Comparison of ENCODE assay signal across 1 cellular context in the genomic region with DNA sequence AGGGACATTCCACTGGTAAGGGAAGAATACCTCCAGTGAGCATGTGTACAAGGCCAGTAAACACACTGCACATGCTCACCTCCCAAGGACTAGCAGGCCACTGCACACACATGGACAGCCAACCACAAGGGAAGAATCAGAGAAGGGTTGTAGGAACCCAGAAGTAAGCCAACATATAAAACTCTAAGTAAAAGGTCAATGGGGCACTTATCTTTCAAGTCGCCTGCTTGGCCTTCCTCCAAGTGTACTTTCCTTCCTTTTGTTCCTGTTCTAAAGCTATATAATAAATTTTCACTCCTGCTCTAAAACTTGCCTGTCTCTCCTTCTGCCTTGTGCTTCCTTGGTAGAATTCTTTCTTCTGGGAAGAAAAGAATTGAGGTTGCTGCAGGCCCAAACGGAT.
TF ChIP-seq lines count a peak whose summit lies in the region.

No MANE protein-coding gene starts in this region.

TF ChIP-seq in K562, 482 proteins besides CTCF, POLR2A, EP300 and RAD21 (continued from another document and continues in another):
- TF ChIP-seq TAL1 (IDR thresholded peaks at IDR 0.05): peak; percentile 33
- TF ChIP-seq CHCHD3 (CRISPR knock-in tag; IDR thresholded peaks at IDR 0.05): no peak
- TF ChIP-seq, protein P1, sequence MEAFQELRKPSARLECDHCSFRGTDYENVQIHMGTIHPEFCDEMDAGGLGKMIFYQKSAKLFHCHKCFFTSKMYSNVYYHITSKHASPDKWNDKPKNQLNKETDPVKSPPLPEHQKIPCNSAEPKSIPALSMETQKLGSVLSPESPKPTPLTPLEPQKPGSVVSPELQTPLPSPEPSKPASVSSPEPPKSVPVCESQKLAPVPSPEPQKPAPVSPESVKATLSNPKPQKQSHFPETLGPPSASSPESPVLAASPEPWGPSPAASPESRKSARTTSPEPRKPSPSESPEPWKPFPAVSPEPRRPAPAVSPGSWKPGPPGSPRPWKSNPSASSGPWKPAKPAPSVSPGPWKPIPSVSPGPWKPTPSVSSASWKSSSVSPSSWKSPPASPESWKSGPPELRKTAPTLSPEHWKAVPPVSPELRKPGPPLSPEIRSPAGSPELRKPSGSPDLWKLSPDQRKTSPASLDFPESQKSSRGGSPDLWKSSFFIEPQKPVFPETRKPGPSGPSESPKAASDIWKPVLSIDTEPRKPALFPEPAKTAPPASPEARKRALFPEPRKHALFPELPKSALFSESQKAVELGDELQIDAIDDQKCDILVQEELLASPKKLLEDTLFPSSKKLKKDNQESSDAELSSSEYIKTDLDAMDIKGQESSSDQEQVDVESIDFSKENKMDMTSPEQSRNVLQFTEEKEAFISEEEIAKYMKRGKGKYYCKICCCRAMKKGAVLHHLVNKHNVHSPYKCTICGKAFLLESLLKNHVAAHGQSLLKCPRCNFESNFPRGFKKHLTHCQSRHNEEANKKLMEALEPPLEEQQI (IDR thresholded peaks at IDR 0.05): peak; percentile 74
- TF ChIP-seq ZNF512 (tag; IDR thresholded peaks at IDR 0.05): no peak
- TF ChIP-seq SOX6 (IDR thresholded peaks at IDR 0.05): peak; percentile 77
- TF ChIP-seq GATA2 (CRISPR knock-in tag; IDR thresholded peaks at IDR 0.05): 0 out of 2 replicates have a peak, but pooled peaks have one; percentile 33
- TF ChIP-seq HBP1 (CRISPR knock-in tag; IDR thresholded peaks at IDR 0.05): no peak
- TF ChIP-seq ARID1B (IDR thresholded peaks at IDR 0.05): peak; percentile 73
- TF ChIP-seq, protein P2, sequence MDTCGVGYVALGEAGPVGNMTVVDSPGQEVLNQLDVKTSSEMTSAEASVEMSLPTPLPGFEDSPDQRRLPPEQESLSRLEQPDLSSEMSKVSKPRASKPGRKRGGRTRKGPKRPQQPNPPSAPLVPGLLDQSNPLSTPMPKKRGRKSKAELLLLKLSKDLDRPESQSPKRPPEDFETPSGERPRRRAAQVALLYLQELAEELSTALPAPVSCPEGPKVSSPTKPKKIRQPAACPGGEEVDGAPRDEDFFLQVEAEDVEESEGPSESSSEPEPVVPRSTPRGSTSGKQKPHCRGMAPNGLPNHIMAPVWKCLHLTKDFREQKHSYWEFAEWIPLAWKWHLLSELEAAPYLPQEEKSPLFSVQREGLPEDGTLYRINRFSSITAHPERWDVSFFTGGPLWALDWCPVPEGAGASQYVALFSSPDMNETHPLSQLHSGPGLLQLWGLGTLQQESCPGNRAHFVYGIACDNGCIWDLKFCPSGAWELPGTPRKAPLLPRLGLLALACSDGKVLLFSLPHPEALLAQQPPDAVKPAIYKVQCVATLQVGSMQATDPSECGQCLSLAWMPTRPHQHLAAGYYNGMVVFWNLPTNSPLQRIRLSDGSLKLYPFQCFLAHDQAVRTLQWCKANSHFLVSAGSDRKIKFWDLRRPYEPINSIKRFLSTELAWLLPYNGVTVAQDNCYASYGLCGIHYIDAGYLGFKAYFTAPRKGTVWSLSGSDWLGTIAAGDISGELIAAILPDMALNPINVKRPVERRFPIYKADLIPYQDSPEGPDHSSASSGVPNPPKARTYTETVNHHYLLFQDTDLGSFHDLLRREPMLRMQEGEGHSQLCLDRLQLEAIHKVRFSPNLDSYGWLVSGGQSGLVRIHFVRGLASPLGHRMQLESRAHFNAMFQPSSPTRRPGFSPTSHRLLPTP (IDR thresholded peaks at IDR 0.05; ENCODE audit: borderline replicate concordance, extremely low read depth, insufficient read length): no peak
- TF ChIP-seq MAX (CRISPR knock-in tag; IDR thresholded peaks at IDR 0.05): no peak
- peak; percentile 94 for TF ChIP-seq NFIC (IDR thresholded peaks at IDR 0.05)
- TF ChIP-seq SMARCE1 (IDR thresholded peaks at IDR 0.05): no peak
- peak; percentile 63 for TF ChIP-seq CBFA2T3 (IDR thresholded peaks at IDR 0.05)
- TF ChIP-seq NRF1 (conservative IDR thresholded peaks at IDR 0.05 in 1 of 2, IDR thresholded peaks at IDR 0.05 in 1 of 2): peak; percentile 76 to 78
- TF ChIP-seq ZNF280A (IDR thresholded peaks at IDR 0.05; ENCODE audit: low read depth, partially characterized antibody): no peak
- no peak for TF ChIP-seq MAZ (CRISPR knock-in tag; conservative IDR thresholded peaks at IDR 0.05 in 1 of 2, IDR thresholded peaks at IDR 0.05 in 1 of 2)
- TF ChIP-seq SMARCB1 (IDR thresholded peaks at IDR 0.05; ENCODE audit: insufficient read length, low read depth): peak; percentile 58
- TF ChIP-seq, protein P3, sequence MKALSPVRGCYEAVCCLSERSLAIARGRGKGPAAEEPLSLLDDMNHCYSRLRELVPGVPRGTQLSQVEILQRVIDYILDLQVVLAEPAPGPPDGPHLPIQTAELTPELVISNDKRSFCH (CRISPR knock-in tag; IDR thresholded peaks at IDR 0.05): no peak
- TF ChIP-seq, protein P3 (tag; IDR thresholded peaks at IDR 0.05): 0 out of 2 replicates have a peak, but pooled peaks have one; percentile 30
- TF ChIP-seq BHLHE40 (IDR thresholded peaks at IDR 0.05; ENCODE audit: low read length): 0 out of 2 replicates have a peak, but pooled peaks have one; percentile 28
- no peak for TF ChIP-seq GTF2E2 (tag; IDR thresholded peaks at IDR 0.05)
- no peak for TF ChIP-seq RNF219 (CRISPR knock-in tag; IDR thresholded peaks at IDR 0.05)
- 0 out of 2 replicates have a peak, but pooled peaks have one; percentile 44 for TF ChIP-seq SMARCA4 (IDR thresholded peaks at IDR 0.05)
- 0 out of 2 replicates have a peak, but pooled peaks have one; percentile 63 for TF ChIP-seq HDGF (IDR thresholded peaks at IDR 0.05)
- TF ChIP-seq TEAD4 (IDR thresholded peaks at IDR 0.05; ENCODE audit: low read length): peak; percentile 59
- TF ChIP-seq TEAD4 (CRISPR knock-in tag; IDR thresholded peaks at IDR 0.05; ENCODE audit: borderline replicate concordance): no peak
- TF ChIP-seq FOXK2 (conservative IDR thresholded peaks at IDR 0.05 in 1 of 2, IDR thresholded peaks at IDR 0.05 in 1 of 2; ENCODE audit: low read depth in 2 of 2): peak; percentile 53 to 74; a peak in 3 of 4 replicates
- no peak for TF ChIP-seq TBP (optimal IDR thresholded peaks at IDR 0.05; ENCODE audit: low read depth, low read length)
- TF ChIP-seq MTA1 (IDR thresholded peaks at IDR 0.05; ENCODE audit: borderline replicate concordance): no peak
- peak; percentile 27; the same call in 1 of the 2 replicates for TF ChIP-seq NCOR1 (IDR thresholded peaks at IDR 0.05)
- TF ChIP-seq POLR3G (IDR thresholded peaks at IDR 0.05; ENCODE audit: extremely low read depth, insufficient read length, insufficient replicate concordance): no peak
- TF ChIP-seq CCAR2 (IDR thresholded peaks at IDR 0.05; ENCODE audit: low read depth, low read length): no peak
- no peak for TF ChIP-seq ETS2 (tag; IDR thresholded peaks at IDR 0.05; ENCODE audit: borderline replicate concordance, poor library complexity, severe bottlenecking)
- no peak for TF ChIP-seq SNIP1 (IDR thresholded peaks at IDR 0.05; ENCODE audit: low read depth)
- no peak for TF ChIP-seq ZNF766 (CRISPR knock-in tag; conservative IDR thresholded peaks at IDR 0.05)
- TF ChIP-seq, protein P4, sequence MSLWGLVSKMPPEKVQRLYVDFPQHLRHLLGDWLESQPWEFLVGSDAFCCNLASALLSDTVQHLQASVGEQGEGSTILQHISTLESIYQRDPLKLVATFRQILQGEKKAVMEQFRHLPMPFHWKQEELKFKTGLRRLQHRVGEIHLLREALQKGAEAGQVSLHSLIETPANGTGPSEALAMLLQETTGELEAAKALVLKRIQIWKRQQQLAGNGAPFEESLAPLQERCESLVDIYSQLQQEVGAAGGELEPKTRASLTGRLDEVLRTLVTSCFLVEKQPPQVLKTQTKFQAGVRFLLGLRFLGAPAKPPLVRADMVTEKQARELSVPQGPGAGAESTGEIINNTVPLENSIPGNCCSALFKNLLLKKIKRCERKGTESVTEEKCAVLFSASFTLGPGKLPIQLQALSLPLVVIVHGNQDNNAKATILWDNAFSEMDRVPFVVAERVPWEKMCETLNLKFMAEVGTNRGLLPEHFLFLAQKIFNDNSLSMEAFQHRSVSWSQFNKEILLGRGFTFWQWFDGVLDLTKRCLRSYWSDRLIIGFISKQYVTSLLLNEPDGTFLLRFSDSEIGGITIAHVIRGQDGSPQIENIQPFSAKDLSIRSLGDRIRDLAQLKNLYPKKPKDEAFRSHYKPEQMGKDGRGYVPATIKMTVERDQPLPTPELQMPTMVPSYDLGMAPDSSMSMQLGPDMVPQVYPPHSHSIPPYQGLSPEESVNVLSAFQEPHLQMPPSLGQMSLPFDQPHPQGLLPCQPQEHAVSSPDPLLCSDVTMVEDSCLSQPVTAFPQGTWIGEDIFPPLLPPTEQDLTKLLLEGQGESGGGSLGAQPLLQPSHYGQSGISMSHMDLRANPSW (CRISPR knock-in tag; IDR thresholded peaks at IDR 0.05): no peak
- no peak for TF ChIP-seq CBFA2T2 (conservative IDR thresholded peaks at IDR 0.05)
- TF ChIP-seq, protein P5, sequence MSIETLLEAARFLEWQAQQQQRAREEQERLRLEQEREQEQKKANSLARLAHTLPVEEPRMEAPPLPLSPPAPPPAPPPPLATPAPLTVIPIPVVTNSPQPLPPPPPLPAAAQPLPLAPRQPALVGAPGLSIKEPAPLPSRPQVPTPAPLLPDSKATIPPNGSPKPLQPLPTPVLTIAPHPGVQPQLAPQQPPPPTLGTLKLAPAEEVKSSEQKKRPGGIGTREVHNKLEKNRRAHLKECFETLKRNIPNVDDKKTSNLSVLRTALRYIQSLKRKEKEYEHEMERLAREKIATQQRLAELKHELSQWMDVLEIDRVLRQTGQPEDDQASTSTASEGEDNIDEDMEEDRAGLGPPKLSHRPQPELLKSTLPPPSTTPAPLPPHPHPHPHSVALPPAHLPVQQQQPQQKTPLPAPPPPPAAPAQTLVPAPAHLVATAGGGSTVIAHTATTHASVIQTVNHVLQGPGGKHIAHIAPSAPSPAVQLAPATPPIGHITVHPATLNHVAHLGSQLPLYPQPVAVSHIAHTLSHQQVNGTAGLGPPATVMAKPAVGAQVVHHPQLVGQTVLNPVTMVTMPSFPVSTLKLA (conservative IDR thresholded peaks at IDR 0.05): peak; percentile 49 to 60; a peak in 3 of 4 replicates
- no peak for TF ChIP-seq RBM25 (IDR thresholded peaks at IDR 0.05; ENCODE audit: low read depth, low read length, severe bottlenecking)
- TF ChIP-seq RCOR1 (IDR thresholded peaks at IDR 0.05; ENCODE audit: borderline replicate concordance in 1 of 2, low read depth in 2 of 2, low read length in 2 of 2): peak in 1 of 2 experiments; percentile 16; a peak in 1 of 4 replicates
- no peak for TF ChIP-seq COPS2 (conservative IDR thresholded peaks at IDR 0.05)
- TF ChIP-seq ZNF584 (CRISPR knock-in tag; IDR thresholded peaks at IDR 0.05; ENCODE audit: low read depth): no peak
- TF ChIP-seq NFE2L1 (tag; IDR thresholded peaks at IDR 0.05; ENCODE audit: borderline replicate concordance, low read depth): no peak
- no peak for TF ChIP-seq SNRNP70 (optimal IDR thresholded peaks at IDR 0.05; ENCODE audit: low read depth, low read length)
- TF ChIP-seq KDM1A (IDR thresholded peaks at IDR 0.05): peak; percentile 35 to 66; a peak in 3 of 4 replicates
